Comparison of ENCODE assay signal across 2 cellular contexts in genomic region chr22:41000941-41001721, GRCh38.
TF ChIP-seq lines count a peak whose summit lies in the region.

No MANE protein-coding gene starts in this region.

TF ChIP-seq in HCT116, 20 proteins besides CTCF, POLR2A, EP300 and RAD21:
- TF ChIP-seq FOSL1 (IDR thresholded peaks at IDR 0.05; ENCODE audit: low read depth): no peak
- no peak for TF ChIP-seq ATF3 (IDR thresholded peaks at IDR 0.05)
- TF ChIP-seq POLR2AphosphoS5 (IDR thresholded peaks at IDR 0.05; ENCODE audit: low read depth, low read length): no peak
- no peak for TF ChIP-seq JUND (IDR thresholded peaks at IDR 0.05)
- no peak for TF ChIP-seq EGR1 (IDR thresholded peaks at IDR 0.05; ENCODE audit: low read depth)
- TF ChIP-seq MAX (IDR thresholded peaks at IDR 0.05): no peak
- no peak for TF ChIP-seq REST (IDR thresholded peaks at IDR 0.05; ENCODE audit: low read depth)
- no peak for TF ChIP-seq EZH2phosphoT487 (IDR thresholded peaks at IDR 0.05; ENCODE audit: borderline replicate concordance)
- no peak for TF ChIP-seq EZH2 (IDR thresholded peaks at IDR 0.05)
- no peak for TF ChIP-seq TCF7L2 (IDR thresholded peaks at IDR 0.05; ENCODE audit: borderline replicate concordance, extremely low read depth, insufficient read depth, insufficient read length)
- TF ChIP-seq ZNF274 (IDR thresholded peaks at IDR 0.05; ENCODE audit: low read depth, low read length): no peak
- TF ChIP-seq SIN3A (IDR thresholded peaks at IDR 0.05; ENCODE audit: low read depth): no peak
- TF ChIP-seq ZFX (IDR thresholded peaks at IDR 0.05): no peak
- no peak for TF ChIP-seq ELF1 (IDR thresholded peaks at IDR 0.05; ENCODE audit: borderline replicate concordance, low read depth)
- TF ChIP-seq CBX3 (IDR thresholded peaks at IDR 0.05; ENCODE audit: low read depth): no peak

TF ChIP-seq in GM23338, 12 proteins besides CTCF, POLR2A, EP300 and RAD21:
- no peak for TF ChIP-seq ETS1 (IDR thresholded peaks at IDR 0.05)
- no peak for TF ChIP-seq ZNF114 (CRISPR knock-in tag; IDR thresholded peaks at IDR 0.05)
- TF ChIP-seq POLR2AphosphoS5 (IDR thresholded peaks at IDR 0.05; ENCODE audit: low read depth): no peak
- TF ChIP-seq EZH2phosphoT487 (IDR thresholded peaks at IDR 0.05; ENCODE audit: unreplicated experiment): no peak
- TF ChIP-seq EZH2 (IDR thresholded peaks at IDR 0.05; ENCODE audit: low read depth, unreplicated experiment): no peak
- no peak for TF ChIP-seq ZNF331 (CRISPR knock-in tag; IDR thresholded peaks at IDR 0.05; ENCODE audit: low read depth)
- no peak for TF ChIP-seq NANOG (IDR thresholded peaks at IDR 0.05; ENCODE audit: borderline replicate concordance)
- no peak for TF ChIP-seq REST (IDR thresholded peaks at IDR 0.05; ENCODE audit: unreplicated experiment)
- TF ChIP-seq STAT1 (IDR thresholded peaks at IDR 0.05; ENCODE audit: unreplicated experiment): no peak
- no peak for TF ChIP-seq JUNB (IDR thresholded peaks at IDR 0.05; ENCODE audit: unreplicated experiment)
- TF ChIP-seq CREB1 (CRISPR knock-in tag; IDR thresholded peaks at IDR 0.05; ENCODE audit: low read depth): no peak
- TF ChIP-seq ZNF462 (CRISPR knock-in tag; IDR thresholded peaks at IDR 0.05): no peak
